In genomic region chr2:62717503-62718081, GRCh38 we compare ENCODE assay signal across 6 cellular contexts.
"Had no signal": no experiment of that assay in that cellular context is flagged by ENCODE, and none has a peak within 500 bp of the region (broad histone marks: within the 10 kb centered on the region; RNA-seq: fewer than 3 reads in every experiment).

No MANE protein-coding gene starts in this region.

- H3K4me2 ChIP-seq: GM23338 had no signal

- ATAC-seq: GM23338 had no signal

- H3K4me3 ChIP-seq: GM23338 had no signal

- H2AFZ ChIP-seq: GM23338 had no signal

- DNase-seq: H9, HCEC 1CT had no signal

- FAIRE-seq: H1, H54, HTR-8/SVneo had no signal
